Comparison of ENCODE assay signal across 8 cellular contexts in the genomic region with DNA sequence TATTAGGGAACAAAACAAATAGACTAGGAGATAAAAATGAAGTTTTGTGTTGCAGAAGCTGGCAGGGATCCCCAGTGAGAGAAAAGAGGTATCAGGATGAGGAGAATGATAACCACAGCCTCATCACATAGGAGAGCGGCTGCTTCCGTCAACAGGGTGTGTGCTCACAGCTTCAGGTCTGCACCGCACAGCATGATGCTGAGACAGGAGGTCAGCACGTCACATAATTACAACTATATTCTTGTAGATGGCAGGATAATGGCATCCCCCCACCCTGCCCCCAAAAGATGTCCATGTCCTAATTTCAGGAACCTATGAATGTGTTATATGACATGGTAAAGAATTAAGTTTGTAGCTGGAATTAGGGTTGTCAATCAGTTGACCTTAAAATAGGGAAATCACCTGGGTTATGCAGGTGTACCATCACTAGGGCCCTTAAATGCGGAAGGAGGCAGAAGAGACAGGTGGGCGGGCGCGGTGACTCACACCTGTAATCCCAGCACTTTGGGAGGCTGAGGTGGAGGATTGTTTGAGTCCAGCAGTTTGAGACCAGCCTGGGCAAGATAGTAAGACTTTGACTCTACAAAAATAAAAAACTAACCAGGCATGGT.
DNase-seq lines count a peak whose midpoint lies in the region; ATAC-seq and TF ChIP-seq lines count a peak whose summit lies in the region.

No MANE protein-coding gene starts in this region.

- peaks cover 73 to 85% (median 81%) of the 10 kb centered on the region in 10 experiments for H3K4me1 ChIP-seq in BLaER1 treated with 17β-estradiol and CSF1 and Interleukin-3, amounts not matched to agents 10 nM and 100 nM
- H3K4me1 ChIP-seq in vagina: peaks cover 13% of the 10 kb centered on the region
- H3K4me1 ChIP-seq in lower lobe of right lung: peaks cover 40% of the 10 kb centered on the region

- H3K27me3 ChIP-seq in BLaER1 treated with 17β-estradiol and CSF1 and Interleukin-3, amounts not matched to agents 10 nM and 100 nM: no peaks in the 10 kb centered on the region
- no peaks in the 10 kb centered on the region for H3K27me3 ChIP-seq in vagina
- no peaks in the 10 kb centered on the region for H3K27me3 ChIP-seq in lower lobe of right lung (ENCODE audit: low read depth)

- peaks cover 81% of the 10 kb centered on the region for H3K4me1 Mint-ChIP-seq in activated naive CD4-positive, alpha-beta T cell treated with anti-CD3 and anti-CD28 coated beads, Interleukin-2, amount 10 ng/mL, durations not matched to agents 7 days and 5 days
- peaks cover 48 to 94% (median 89%) of the 10 kb centered on the region in 4 donors for H3K4me1 Mint-ChIP-seq in naive thymus-derived CD8-positive, alpha-beta T cell

- peaks cover 20% of the 10 kb centered on the region for H3K36me3 Mint-ChIP-seq in activated naive CD4-positive, alpha-beta T cell treated with anti-CD3 and anti-CD28 coated beads, Interleukin-2, amount 10 ng/mL, durations not matched to agents 7 days and 5 days
- peaks cover 0 to 9% (median 4%) of the 10 kb centered on the region in 3 donors for H3K36me3 Mint-ChIP-seq in naive thymus-derived CD8-positive, alpha-beta T cell

- DNase-seq in T follicular helper cell (ENCODE audit: low read depth) (peak; percentile 64), vagina (ENCODE audit: extremely low spot score in 2 of 2) (no peak), lower lobe of right lung (no peak), NCI-H1092 (lab: John Stamatoyannopoulos, UW) (no peak), GOT3 (lab: John Stamatoyannopoulos, UW) (no peak)
- peak; percentile 80 for DNase-seq in activated naive CD4-positive, alpha-beta T cell treated with anti-CD3 and anti-CD28 coated beads, Interleukin-2, amount 10 ng/mL, durations not matched to agents 7 days and 5 days
- peak; percentile 32 to 88 (median 77) for DNase-seq in naive thymus-derived CD8-positive, alpha-beta T cell

- ATAC-seq in naive thymus-derived CD8-positive, alpha-beta T cell: peak; percentile 50 to 76
- no peak for ATAC-seq in lower lobe of right lung

- TF ChIP-seq CTCF in vagina (IDR thresholded peaks at IDR 0.05) (no peak), lower lobe of right lung (IDR thresholded peaks at IDR 0.05) (no peak)

- CTCF ChIA-PET in activated naive CD4-positive, alpha-beta T cell treated with anti-CD3 and anti-CD28 coated beads, Interleukin-2, amount 10 ng/mL, durations not matched to agents 7 days and 5 days (lab: Charles Lee): interaction anchor here (1.0 to 1.5 kb wide), 5 partner anchors 31 to 133 kb away, joined by 3 to 4 read pairs (median 3); no protein-coding TSS in a partner anchor

- H3K27ac Mint-ChIP-seq in activated naive CD4-positive, alpha-beta T cell treated with anti-CD3 and anti-CD28 coated beads, Interleukin-2, amount 10 ng/mL, durations not matched to agents 7 days and 5 days: peak overlapping the region; percentile 99
- H3K27ac Mint-ChIP-seq in naive thymus-derived CD8-positive, alpha-beta T cell: peak overlapping the region; percentile 96 to 100 (median 100)

- H3K27me3 Mint-ChIP-seq in activated naive CD4-positive, alpha-beta T cell treated with anti-CD3 and anti-CD28 coated beads, Interleukin-2, amount 10 ng/mL, durations not matched to agents 7 days and 5 days: no peaks in the 10 kb centered on the region
- H3K27me3 Mint-ChIP-seq in naive thymus-derived CD8-positive, alpha-beta T cell: no peaks in the 10 kb centered on the region

- no peaks in the 10 kb centered on the region for H3K36me3 ChIP-seq in BLaER1 treated with 17β-estradiol and CSF1 and Interleukin-3, amounts not matched to agents 10 nM and 100 nM
- no peaks in the 10 kb centered on the region for H3K36me3 ChIP-seq in vagina
- no peaks in the 10 kb centered on the region for H3K36me3 ChIP-seq in lower lobe of right lung

- H4K20me1 ChIP-seq in BLaER1 treated with 17β-estradiol and CSF1 and Interleukin-3, amounts not matched to agents 10 nM and 100 nM: no peaks in the 10 kb centered on the region

- H3K27ac ChIP-seq in BLaER1 treated with 17β-estradiol and CSF1 and Interleukin-3, amounts not matched to agents 10 nM and 100 nM: peak overlapping the region in 2 of 11 experiments; percentile 11 to 85; a peak in 3 of 22 replicates
- no peak overlapping the region for H3K27ac ChIP-seq in vagina
- no peak overlapping the region for H3K27ac ChIP-seq in lower lobe of right lung

- no peak for TF ChIP-seq POLR2A in vagina (IDR thresholded peaks at IDR 0.05)

- no peak overlapping the region for H3K4me3 ChIP-seq in BLaER1 treated with 17β-estradiol and CSF1 and Interleukin-3, amounts not matched to agents 10 nM and 100 nM
- H3K4me3 ChIP-seq in vagina: no peak overlapping the region
- no peak overlapping the region for H3K4me3 ChIP-seq in lower lobe of right lung

- intact Hi-C loops in vagina (cut with DNase I) (no loop called here), lower lobe of right lung (cut with DNase I) (no loop called here)

- H3K9me3 Mint-ChIP-seq in activated naive CD4-positive, alpha-beta T cell treated with anti-CD3 and anti-CD28 coated beads, Interleukin-2, amount 10 ng/mL, durations not matched to agents 7 days and 5 days: peaks cover 11% of the 10 kb centered on the region
- peaks cover 0 to 10% (median 7%) of the 10 kb centered on the region in 9 donors for H3K9me3 Mint-ChIP-seq in naive thymus-derived CD8-positive, alpha-beta T cell

- peaks cover 8 to 23% (median 12%) of the 10 kb centered on the region in 11 experiments for H3K9me3 ChIP-seq in BLaER1 treated with 17β-estradiol and CSF1 and Interleukin-3, amounts not matched to agents 10 nM and 100 nM (replicated peaks in 1 of 11)
- H3K9me3 ChIP-seq in vagina (no peaks in the 10 kb centered on the region), lower lobe of right lung (no peaks in the 10 kb centered on the region)

- peak overlapping the region; percentile 40 for H3K4me3 Mint-ChIP-seq in activated naive CD4-positive, alpha-beta T cell treated with anti-CD3 and anti-CD28 coated beads, Interleukin-2, amount 10 ng/mL, durations not matched to agents 7 days and 5 days
- H3K4me3 Mint-ChIP-seq in naive thymus-derived CD8-positive, alpha-beta T cell: peak overlapping the region; percentile 44 to 86 (median 80)

- peak overlapping the region; percentile 10 to 93 (median 80) for H3K4me2 ChIP-seq in BLaER1 treated with 17β-estradiol and CSF1 and Interleukin-3, amounts not matched to agents 10 nM and 100 nM

- H3K9ac ChIP-seq in BLaER1 treated with 17β-estradiol and CSF1 and Interleukin-3, amounts not matched to agents 10 nM and 100 nM: no peak overlapping the region

- POLR2A ChIA-PET in naive thymus-derived CD8-positive, alpha-beta T cell (lab: Charles Lee): interaction anchor here (0.6 to 18.2 kb wide), 14 partner anchors 10 to 287 kb away, joined by 3 to 593 read pairs (median 6); a partner anchor contains a TSS

Comparison
In these comparisons a context has a peak if more than half of its experiments do, and no peak if none do; other contexts are left out.
1. DNase-seq: peak in T follicular helper cell (single experiment), activated naive CD4-positive, alpha-beta T cell treated with anti-CD3 and anti-CD28 coated beads, Interleukin-2, amount 10 ng/mL, durations not matched to agents 7 days and 5 days (single experiment) and naive thymus-derived CD8-positive, alpha-beta T cell (10 of 10); none in vagina (0 of 2), lower lobe of right lung (single experiment), NCI-H1092 (single experiment) and GOT3 (single experiment).
2. ATAC-seq: peak in naive thymus-derived CD8-positive, alpha-beta T cell (2 of 2); none in lower lobe of right lung (0 of 2).